8 cellular contexts compared by ENCODE assay signal in genomic region chr16:71537643-71538042, GRCh38. TPM values are rescaled to one million over a fixed set of nuclear protein-coding genes. Genes with fewer than 3 reads are reported as not detected.
A peak's percentile ranks its signal among the peaks of the same experiment; 100 is the strongest.
DNase-seq lines count a peak whose midpoint lies in the region; ATAC-seq and TF ChIP-seq lines count a peak whose summit lies in the region.

No MANE protein-coding gene starts in this region.

- H2AFZ ChIP-seq in hepatocyte, result no peak overlapping the region

- no peaks in the 10 kb centered on the region for H3K9me3 Mint-ChIP-seq in activated T-cell treated with anti-CD3 and anti-CD28 coated beads, Interleukin-2, amount 50 U/mL, for 72 hours

- peak; percentile 64 for TF ChIP-seq CTCF in hepatocyte (IDR thresholded peaks at IDR 0.05; ENCODE audit: poor library complexity)

- no peaks in the 10 kb centered on the region for H3K79me2 ChIP-seq in hepatocyte

- no peaks in the 10 kb centered on the region for H3K4me1 ChIP-seq in hepatocyte (ENCODE audit: insufficient read depth)

- ATAC-seq in activated T-cell treated with anti-CD3 and anti-CD28 coated beads, Interleukin-2, amount 50 U/mL, for 72 hours (replicated peaks in 1 of 2), result peak; percentile 51 to 66

- no peaks in the 10 kb centered on the region for H4K20me1 ChIP-seq in hepatocyte (ENCODE audit: insufficient read depth, poor library complexity, severe bottlenecking)

- H3K4me1 Mint-ChIP-seq in activated T-cell treated with anti-CD3 and anti-CD28 coated beads, Interleukin-2, amount 50 U/mL, for 72 hours (ENCODE audit: low read depth), result peaks cover 5% of the 10 kb centered on the region

- H3K27me3 Mint-ChIP-seq in activated T-cell treated with anti-CD3 and anti-CD28 coated beads, Interleukin-2, amount 50 U/mL, for 72 hours (ENCODE audit: low read depth), result peaks cover 9% of the 10 kb centered on the region

- H3K4me2 ChIP-seq in hepatocyte, result no peak overlapping the region

- H3K36me3 ChIP-seq in hepatocyte (replicated peaks; ENCODE audit: insufficient read depth, low read depth), result no peaks in the 10 kb centered on the region

- no peaks in the 10 kb centered on the region for H3K36me3 Mint-ChIP-seq in activated T-cell treated with anti-CD3 and anti-CD28 coated beads, Interleukin-2, amount 50 U/mL, for 72 hours (ENCODE audit: insufficient read depth in 2 of 2)

- peaks cover 3% of the 10 kb centered on the region for H3K27me3 ChIP-seq in hepatocyte

- H3K9me2 ChIP-seq in hepatocyte (replicated peaks; ENCODE audit: insufficient read depth), result no peaks in the 10 kb centered on the region

- no peak overlapping the region for H3K4me3 ChIP-seq in hepatocyte

- H3K4me3 Mint-ChIP-seq in activated T-cell treated with anti-CD3 and anti-CD28 coated beads, Interleukin-2, amount 50 U/mL, for 72 hours, result no peak overlapping the region

- no peaks in the 10 kb centered on the region for H3K9me3 ChIP-seq in hepatocyte (ENCODE audit: low read depth)

- peak; percentile 23 to 71 for DNase-seq in NCI-H524 (lab: John Stamatoyannopoulos, UW)
- DNase-seq in NCI-H524 treated with DMSO at 0.1 percent for 48 hours (lab: John Stamatoyannopoulos, UW), result no peak
- DNase-seq in HEK293T (ENCODE audit: extremely low spot score), result peak; percentile 59
- peak; percentile 38 for DNase-seq in NCI-H226
- peak; percentile 25 to 31 for DNase-seq in activated T-cell treated with anti-CD3 and anti-CD28 coated beads, Interleukin-2, amount 50 U/mL, for 72 hours
- peak; percentile 73 for DNase-seq in hepatocyte (ENCODE audit: low spot score)
- DNase-seq in stimulated activated CD4-positive, alpha-beta T cell treated with anti-CD3 and anti-CD28 coated beads, Interleukin-2, amount 100 ng/mL, for 48 hours, result peak; percentile 25 to 26
- DNase-seq in activated gamma-delta T cell (lab: John Stamatoyannopoulos, UW), result no peak

- H3K27ac ChIP-seq in hepatocyte, result no peak overlapping the region

- CTCF ChIA-PET in HEK293T (lab: Yijun Ruan, JAX), result interaction anchor here (0.9 to 1.7 kb wide), 3 partner anchors 11 to 73 kb away, joined by 3 to 8 read pairs (median 5); partner anchors contain the start of gene CHST4

- H3K27ac Mint-ChIP-seq in activated T-cell treated with anti-CD3 and anti-CD28 coated beads, Interleukin-2, amount 50 U/mL, for 72 hours, result no peak overlapping the region

- 51% methylated on average over 6 of the region's 6 CpGs for WGBS in hepatocyte (ENCODE audit: low lambda C conversion rate, missing lambda C conversion rate)

- POLR2A ChIA-PET in HEK293T (lab: Yijun Ruan, JAX), result no interaction called here

TF ChIP-seq in HEK293T, 16 proteins besides CTCF, POLR2A, EP300 and RAD21:
- no peak for TF ChIP-seq SUZ12 (IDR thresholded peaks at IDR 0.05)
- no peak for TF ChIP-seq FOXM1 (IDR thresholded peaks at IDR 0.05; ENCODE audit: borderline replicate concordance)
- no peak for TF ChIP-seq FOXA1 (IDR thresholded peaks at IDR 0.05)
- no peak for TF ChIP-seq NFRKB (IDR thresholded peaks at IDR 0.05)
- TF ChIP-seq ELF4 (IDR thresholded peaks at IDR 0.05), result no peak
- no peak for TF ChIP-seq ZNF384 (IDR thresholded peaks at IDR 0.05)
- no peak for TF ChIP-seq PKNOX1 (IDR thresholded peaks at IDR 0.05)
- no peak for TF ChIP-seq CTBP1 (IDR thresholded peaks at IDR 0.05; ENCODE audit: borderline replicate concordance)
- no peak for TF ChIP-seq HDGF (IDR thresholded peaks at IDR 0.05; ENCODE audit: borderline replicate concordance)
- TF ChIP-seq TARDBP (IDR thresholded peaks at IDR 0.05), result no peak
- no peak for TF ChIP-seq FOXK2 (IDR thresholded peaks at IDR 0.05)
- no peak for TF ChIP-seq L3MBTL2 (conservative IDR thresholded peaks at IDR 0.05)
- TF ChIP-seq LEF1 (IDR thresholded peaks at IDR 0.05; ENCODE audit: borderline replicate concordance), result no peak

RNA-seq across cellular contexts. Expression of gene CHST4, which starts 11.4 kb away (rescaled TPM):
- not detected for total RNA-seq in activated T-cell treated with anti-CD3 and anti-CD28 coated beads, Interleukin-2, amount 50 U/mL, for 72 hours
- 0.10 and 0.28 TPM in 2 replicates for total RNA-seq in hepatocyte
- polyA plus RNA-seq in hepatocyte, result 0.06 TPM in 1 of 2 replicates, not detected in the other

RNA-seq across cellular contexts. Expression of gene TAT, which starts 39.2 kb away (rescaled TPM):
- total RNA-seq in activated T-cell treated with anti-CD3 and anti-CD28 coated beads, Interleukin-2, amount 50 U/mL, for 72 hours, result not detected
- total RNA-seq in hepatocyte, result 3.9 and 4.2 TPM in 2 replicates
- polyA plus RNA-seq in hepatocyte, result 2.7 and 2.8 TPM in 2 replicates

RNA-seq across cellular contexts. Expression of gene ZNF19, which starts 48.5 kb away (rescaled TPM):
- total RNA-seq in activated T-cell treated with anti-CD3 and anti-CD28 coated beads, Interleukin-2, amount 50 U/mL, for 72 hours, result 1 to 10 TPM; 4.5 to 4.9 TPM
- total RNA-seq in hepatocyte, result 4.1 and 5.4 TPM in 2 replicates
- polyA plus RNA-seq in hepatocyte, result 2.8 and 3.7 TPM in 2 replicates

Comparison
In these comparisons a context has a peak if more than half of its experiments do, and no peak if none do; other contexts are left out.
1. DNase-seq: peak in NCI-H524 (2 of 2), HEK293T (single experiment), NCI-H226 (single experiment), activated T-cell treated with anti-CD3 and anti-CD28 coated beads, Interleukin-2, amount 50 U/mL, for 72 hours (2 of 2), hepatocyte (single experiment) and stimulated activated CD4-positive, alpha-beta T cell treated with anti-CD3 and anti-CD28 coated beads, Interleukin-2, amount 100 ng/mL, for 48 hours (2 of 2); none in NCI-H524 treated with DMSO at 0.1 percent for 48 hours (single experiment) and activated gamma-delta T cell (single experiment).